Comparison of ENCODE assay signal across 12 cellular contexts in the genomic region with DNA sequence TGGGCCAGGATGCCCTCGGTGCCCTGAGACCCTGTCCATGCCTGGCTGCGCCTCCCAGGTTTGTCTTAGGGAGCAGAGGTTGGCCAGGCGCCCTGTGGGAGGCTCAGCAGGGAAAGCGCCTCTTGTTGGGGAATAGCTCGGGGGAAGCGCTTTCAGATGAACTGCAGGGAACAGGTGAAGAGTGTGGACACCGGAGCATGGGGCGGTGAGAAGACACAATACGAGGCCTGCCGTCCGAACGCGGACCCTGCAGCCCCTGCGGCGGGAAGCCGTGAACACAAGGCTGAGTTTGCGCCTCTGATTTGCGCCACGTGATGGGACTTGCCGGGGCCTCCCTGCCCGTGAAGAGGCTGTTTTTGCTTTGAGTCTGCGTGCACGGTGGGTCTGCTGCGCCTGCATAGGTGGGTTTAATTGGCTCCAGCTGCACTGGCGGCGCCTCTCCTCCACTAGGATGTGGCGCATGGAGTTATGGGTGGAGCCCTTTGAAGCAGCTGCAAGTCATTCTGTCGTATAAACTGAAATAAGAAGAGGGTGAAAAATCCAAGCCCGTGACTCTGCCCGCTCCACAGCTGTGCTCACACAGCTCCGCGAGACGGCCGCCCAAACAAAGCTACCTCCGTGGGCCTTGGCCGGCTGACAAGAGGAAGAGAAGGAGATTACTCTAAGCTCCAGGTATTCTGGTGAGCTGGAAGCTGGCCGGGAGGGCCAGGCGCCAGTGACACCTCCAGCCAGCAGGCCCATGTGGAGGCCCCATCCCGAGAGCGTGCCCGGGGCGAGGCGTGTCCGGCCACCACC.
DNase-seq lines count a peak whose midpoint lies in the region; ATAC-seq, FAIRE-seq and TF ChIP-seq lines count a peak whose summit lies in the region.
"Had no signal": no experiment of that assay in that cellular context is flagged by ENCODE, and none has a peak within 500 bp of the region (broad histone marks: within the 10 kb centered on the region; RNA-seq: fewer than 3 reads in every experiment).

No MANE protein-coding gene starts in this region.

- H3K9me3 Mint-ChIP-seq in WTC11, result peaks cover 17% of the 10 kb centered on the region

- peaks cover 11% of the 10 kb centered on the region for H3K36me3 Mint-ChIP-seq in WTC11

- H3K27ac ChIP-seq in pancreas, result peak overlapping the region; percentile 56 to 83 (median 80)

- intact Hi-C loops in pancreas (cut with DNase I), result no loop called here

- H3K27me3 Mint-ChIP-seq in WTC11 (ENCODE audit: low read depth), result no peaks in the 10 kb centered on the region
- H3K27me3 Mint-ChIP-seq: progenitor cell of endocrine pancreas had no signal

- WGBS in pancreas, 2 donors, result 62 to 63% methylated on average over 43 to 44 of the region's 44 CpGs

- TF ChIP-seq CTCF in fibroblast of mammary gland (conservative IDR thresholded peaks at IDR 0.05; ENCODE audit: control insufficient read depth, insufficient read depth, low read depth, low read length) (no peak), pancreas (IDR thresholded peaks at IDR 0.05) (no peak), WTC11 (IDR thresholded peaks at IDR 0.05) (no peak)

- CTCF ChIA-PET in WTC11 (lab: Charles Lee), result interaction anchor here (0.9 to 1.2 kb wide), 2 partner anchors 9 to 15 kb away, joined by 3 to 4 read pairs; no protein-coding TSS in a partner anchor

- FAIRE-seq in pancreas (lab: Jason Lieb, UNC), result no peak
- FAIRE-seq: TTC549 had no signal

- 0 out of 2 replicates have a peak, but pooled peaks cover under 1% of the 10 kb centered on the region for H3K4me1 Mint-ChIP-seq in WTC11

- ATAC-seq in pancreas (peak; percentile 78 to 82 (median 80)), WTC11 (no peak), GM18867 (IDR thresholded peaks at IDR 0.05; ENCODE audit: unreplicated experiment) (no peak)

- no peak overlapping the region for H3K27ac Mint-ChIP-seq in WTC11
- H3K27ac Mint-ChIP-seq: progenitor cell of endocrine pancreas had no signal

- no peaks in the 10 kb centered on the region for H3K36me3 ChIP-seq in pancreas

- no peaks in the 10 kb centered on the region for H3K9me3 ChIP-seq in pancreas

- POLR2A ChIA-PET in WTC11 (lab: Charles Lee), result interaction anchor here (1.2 kb wide), 1 partner anchor 31 kb away, joined by 3 read pairs; no protein-coding TSS in a partner anchor

- H3K4me3 ChIP-seq in fibroblast of mammary gland (ENCODE audit: control insufficient read depth, low read depth, low read length), result no peak overlapping the region
- H3K4me3 ChIP-seq in pancreas, result no peak overlapping the region

- peaks cover 12 to 23% (median 21%) of the 10 kb centered on the region in 3 donors for H3K4me1 ChIP-seq in pancreas

- peak; percentile 95 for DNase-seq in DMS79 treated with DMSO at 0.1 percent for 48 hours (lab: John Stamatoyannopoulos, UW)
- peak; percentile 86 for DNase-seq in NCI-H345 (lab: John Stamatoyannopoulos, UW)
- peak; percentile 38 for DNase-seq in fibroblast of mammary gland (ENCODE audit: low read depth)
- peak; percentile 74 to 87 (median 78) for DNase-seq in pancreas
- no peak for DNase-seq in WTC11 (ENCODE audit: low spot score)
- DNase-seq in activated CD4-positive, alpha-beta T cell treated with anti-CD3 and anti-CD28 coated beads, Interleukin-2, amount 50 U/mL, for 48 hours, result no peak
- DNase-seq in NCI-H526 treated with DMSO at 0.1 percent for 48 hours (lab: John Stamatoyannopoulos, UW), result no peak
- DNase-seq: GOT3, KG1 had no signal

- no peaks in the 10 kb centered on the region for H3K27me3 ChIP-seq in pancreas

- no peak overlapping the region for H3K4me3 Mint-ChIP-seq in WTC11

TF ChIP-seq in WTC11, 78 proteins besides CTCF, POLR2A, EP300 and RAD21:
- no peak for TF ChIP-seq ZBTB21 (CRISPR knock-in tag; IDR thresholded peaks at IDR 0.05; ENCODE audit: borderline replicate concordance)
- no peak for TF ChIP-seq ZNF396 (CRISPR knock-in tag; IDR thresholded peaks at IDR 0.05; ENCODE audit: borderline replicate concordance)
- no peak for TF ChIP-seq ZNF416 (CRISPR knock-in tag; IDR thresholded peaks at IDR 0.05)
- no peak for TF ChIP-seq ZNF263 (CRISPR knock-in tag; IDR thresholded peaks at IDR 0.05; ENCODE audit: low read depth)
- TF ChIP-seq, protein P1, sequence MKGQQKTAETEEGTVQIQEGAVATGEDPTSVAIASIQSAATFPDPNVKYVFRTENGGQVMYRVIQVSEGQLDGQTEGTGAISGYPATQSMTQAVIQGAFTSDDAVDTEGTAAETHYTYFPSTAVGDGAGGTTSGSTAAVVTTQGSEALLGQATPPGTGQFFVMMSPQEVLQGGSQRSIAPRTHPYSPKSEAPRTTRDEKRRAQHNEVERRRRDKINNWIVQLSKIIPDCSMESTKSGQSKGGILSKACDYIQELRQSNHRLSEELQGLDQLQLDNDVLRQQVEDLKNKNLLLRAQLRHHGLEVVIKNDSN (CRISPR knock-in tag; IDR thresholded peaks at IDR 0.05), result no peak
TF ChIP-seq in WTC11: peak in this region for 0.

Comparison
In these comparisons a context has a peak if more than half of its experiments do, and no peak if none do; other contexts are left out.
1. DNase-seq: peak in DMS79 treated with DMSO at 0.1 percent for 48 hours (single experiment), NCI-H345 (single experiment), fibroblast of mammary gland (single experiment) and pancreas (6 of 6); none in WTC11 (single experiment), activated CD4-positive, alpha-beta T cell treated with anti-CD3 and anti-CD28 coated beads, Interleukin-2, amount 50 U/mL, for 48 hours (0 of 2) and NCI-H526 treated with DMSO at 0.1 percent for 48 hours (single experiment).
2. ATAC-seq: peak in pancreas (4 of 4); none in WTC11 (single experiment) and GM18867 (single experiment).